In the genomic region with DNA sequence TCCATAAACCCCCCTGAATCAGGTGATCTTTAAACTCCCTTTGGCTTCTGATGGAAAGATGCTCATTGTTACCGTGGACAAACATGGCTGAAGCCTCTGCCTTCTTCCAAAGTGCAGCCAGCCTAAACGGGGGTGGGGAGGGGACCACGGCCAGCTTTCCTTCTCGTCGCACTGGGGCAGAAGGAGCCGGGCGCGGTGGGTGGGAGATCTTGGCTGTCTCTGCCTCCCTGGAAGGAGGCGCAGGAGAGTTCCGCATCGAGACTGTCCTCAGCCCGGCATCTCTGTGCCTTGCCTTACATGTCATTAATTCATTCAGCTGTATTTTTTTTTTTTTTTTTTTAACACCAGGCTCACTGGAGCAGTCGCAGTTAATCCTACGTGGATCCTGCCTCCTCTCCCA, we compare ENCODE assay signal across 19 cellular contexts.
DNase-seq lines count a peak whose midpoint lies in the region; ATAC-seq and TF ChIP-seq lines count a peak whose summit lies in the region.
"Had no signal": no experiment of that assay in that cellular context is flagged by ENCODE, and none has a peak within 500 bp of the region (broad histone marks: within the 10 kb centered on the region; RNA-seq: fewer than 3 reads in every experiment).

No MANE protein-coding gene starts in this region.

- no peak overlapping the region for H3K4me3 ChIP-seq in BLaER1 treated with 17β-estradiol and CSF1 and Interleukin-3, amounts not matched to agents 10 nM and 100 nM
- no peak overlapping the region for H3K4me3 ChIP-seq in CD8-positive, alpha-beta T cell (ENCODE audit: low read depth, low read length)
- H3K4me3 ChIP-seq: adrenal gland, breast epithelium, coronary artery, SJCRH30, upper lobe of left lung had no signal

- TF ChIP-seq CTCF in CD8-positive, alpha-beta T cell (IDR thresholded peaks at IDR 0.05), result no peak

- H3K9me3 Mint-ChIP-seq in CD8-positive, alpha-beta T cell, result no peaks in the 10 kb centered on the region
- no peaks in the 10 kb centered on the region for H3K9me3 Mint-ChIP-seq in activated T-helper 2 cell treated with anti-CD3 and anti-CD28 coated beads, Interferon-gamma antibody, Interleukin-2, Interleukin-4, amounts not matched to agents 10 μg/mL and 5 μg/mL and 100 μg/mL, durations not matched to agents 14 hours and 24 hours and 36 hours
- H3K9me3 Mint-ChIP-seq in naive thymus-derived CD8-positive, alpha-beta T cell, result no peaks in the 10 kb centered on the region
- H3K9me3 Mint-ChIP-seq: WTC11 had no signal

- H3K4me3 Mint-ChIP-seq in CD8-positive, alpha-beta T cell, result no peak overlapping the region
- no peak overlapping the region for H3K4me3 Mint-ChIP-seq in activated T-helper 2 cell treated with anti-CD3 and anti-CD28 coated beads, Interferon-gamma antibody, Interleukin-2, Interleukin-4, amounts not matched to agents 10 μg/mL and 5 μg/mL and 100 μg/mL, durations not matched to agents 14 hours and 24 hours and 36 hours (ENCODE audit: low read depth)
- peak overlapping the region in 4 of 10 donors; percentile 15 to 79 (median 47) for H3K4me3 Mint-ChIP-seq in naive thymus-derived CD8-positive, alpha-beta T cell
- H3K4me3 Mint-ChIP-seq: WTC11 had no signal

- no peak for DNase-seq in CD8-positive, alpha-beta T cell
- no peak for DNase-seq in activated T-helper 2 cell treated with anti-CD3 and anti-CD28 coated beads, Interferon-gamma antibody, Interleukin-2, Interleukin-4, amounts not matched to agents 10 μg/mL and 5 μg/mL and 100 μg/mL, durations not matched to agents 14 hours and 24 hours and 36 hours (ENCODE audit: low spot score)
- DNase-seq in naive thymus-derived CD8-positive, alpha-beta T cell, result peak in 1 of 10 donors; percentile 9
- no peak for DNase-seq in HPDE6-E6E7 (ENCODE audit: extremely low spot score)
- DNase-seq in HT-29 (ENCODE audit: low spot score), result no peak
- DNase-seq: adrenal gland, glutamatergic neuron, midbrain, NCI-H146, NCI-H69, PC-3, SJCRH30 had no signal

- ATAC-seq in CD8-positive, alpha-beta T cell, result peak; percentile 1
- ATAC-seq in naive thymus-derived CD8-positive, alpha-beta T cell, result no peak
- no peak for ATAC-seq in HG03469 (IDR thresholded peaks at IDR 0.05; ENCODE audit: unreplicated experiment)
- ATAC-seq: PC-3 had no signal

- no peak overlapping the region for H3K27ac ChIP-seq in BLaER1 treated with 17β-estradiol and CSF1 and Interleukin-3, amounts not matched to agents 10 nM and 100 nM
- peak overlapping the region; percentile 90 for H3K27ac ChIP-seq in CD8-positive, alpha-beta T cell (ENCODE audit: low read depth, low read length)
- H3K27ac ChIP-seq: SJCRH30 had no signal

- H3K4me1 Mint-ChIP-seq in CD8-positive, alpha-beta T cell (ENCODE audit: low read depth), result peaks cover 16% of the 10 kb centered on the region
- peaks cover 11% of the 10 kb centered on the region for H3K4me1 Mint-ChIP-seq in activated T-helper 2 cell treated with anti-CD3 and anti-CD28 coated beads, Interferon-gamma antibody, Interleukin-2, Interleukin-4, amounts not matched to agents 10 μg/mL and 5 μg/mL and 100 μg/mL, durations not matched to agents 14 hours and 24 hours and 36 hours (ENCODE audit: low read depth)
- H3K4me1 Mint-ChIP-seq in naive thymus-derived CD8-positive, alpha-beta T cell, result peaks cover 7 to 14% (median 11%) of the 10 kb centered on the region in 4 donors
- H3K4me1 Mint-ChIP-seq: WTC11 had no signal

- peaks cover 39% of the 10 kb centered on the region for H3K36me3 Mint-ChIP-seq in CD8-positive, alpha-beta T cell
- H3K36me3 Mint-ChIP-seq in activated T-helper 2 cell treated with anti-CD3 and anti-CD28 coated beads, Interferon-gamma antibody, Interleukin-2, Interleukin-4, amounts not matched to agents 10 μg/mL and 5 μg/mL and 100 μg/mL, durations not matched to agents 14 hours and 24 hours and 36 hours (ENCODE audit: low read depth), result peaks cover 13% of the 10 kb centered on the region
- H3K36me3 Mint-ChIP-seq in naive thymus-derived CD8-positive, alpha-beta T cell, result peaks cover 0 to 6% (median 2%) of the 10 kb centered on the region in 3 donors

- CTCF ChIA-PET in CD8-positive, alpha-beta T cell (lab: Charles Lee), result interaction anchor here (1.2 to 1.9 kb wide), 6 partner anchors 8 to 250 kb away, joined by 3 to 7 read pairs (median 4); no protein-coding TSS in a partner anchor

- peaks cover 93 to 100% (median 100%) of the 10 kb centered on the region in 11 experiments for H4K20me1 ChIP-seq in BLaER1 treated with 17β-estradiol and CSF1 and Interleukin-3, amounts not matched to agents 10 nM and 100 nM

- H3K4me2 ChIP-seq in BLaER1 treated with 17β-estradiol and CSF1 and Interleukin-3, amounts not matched to agents 10 nM and 100 nM, result peak overlapping the region; percentile 24 to 75 (median 52); a peak in 21 of 22 replicates

- H3K27me3 Mint-ChIP-seq in CD8-positive, alpha-beta T cell (ENCODE audit: low read depth), result no peaks in the 10 kb centered on the region
- H3K27me3 Mint-ChIP-seq in activated T-helper 2 cell treated with anti-CD3 and anti-CD28 coated beads, Interferon-gamma antibody, Interleukin-2, Interleukin-4, amounts not matched to agents 10 μg/mL and 5 μg/mL and 100 μg/mL, durations not matched to agents 14 hours and 24 hours and 36 hours (ENCODE audit: low read depth), result no peaks in the 10 kb centered on the region
- no peaks in the 10 kb centered on the region for H3K27me3 Mint-ChIP-seq in naive thymus-derived CD8-positive, alpha-beta T cell
- H3K27me3 Mint-ChIP-seq: progenitor cell of endocrine pancreas had no signal

- H3K9ac ChIP-seq in BLaER1 treated with 17β-estradiol and CSF1 and Interleukin-3, amounts not matched to agents 10 nM and 100 nM, result no peak overlapping the region

- H3K27me3 ChIP-seq in BLaER1 treated with 17β-estradiol and CSF1 and Interleukin-3, amounts not matched to agents 10 nM and 100 nM, result no peaks in the 10 kb centered on the region
- no peaks in the 10 kb centered on the region for H3K27me3 ChIP-seq in CD8-positive, alpha-beta T cell (ENCODE audit: insufficient read depth, low read length)
- H3K27me3 ChIP-seq: adrenal gland, breast epithelium, SJCRH30, upper lobe of left lung had no signal

- peaks cover 63 to 93% (median 79%) of the 10 kb centered on the region in 11 experiments for H3K36me3 ChIP-seq in BLaER1 treated with 17β-estradiol and CSF1 and Interleukin-3, amounts not matched to agents 10 nM and 100 nM
- no peaks in the 10 kb centered on the region for H3K36me3 ChIP-seq in CD8-positive, alpha-beta T cell (ENCODE audit: insufficient read depth, low read length)
- H3K36me3 ChIP-seq: adrenal gland, breast epithelium, SJCRH30 had no signal

- H3K27ac Mint-ChIP-seq in CD8-positive, alpha-beta T cell, result peak overlapping the region; percentile 97
- H3K27ac Mint-ChIP-seq in activated T-helper 2 cell treated with anti-CD3 and anti-CD28 coated beads, Interferon-gamma antibody, Interleukin-2, Interleukin-4, amounts not matched to agents 10 μg/mL and 5 μg/mL and 100 μg/mL, durations not matched to agents 14 hours and 24 hours and 36 hours, result peak overlapping the region; percentile 91
- peak overlapping the region in 6 of 10 donors; percentile 15 to 97 (median 96) for H3K27ac Mint-ChIP-seq in naive thymus-derived CD8-positive, alpha-beta T cell
- H3K27ac Mint-ChIP-seq: progenitor cell of endocrine pancreas, WTC11 had no signal

- no peaks in the 10 kb centered on the region for H3K9me3 ChIP-seq in BLaER1 treated with 17β-estradiol and CSF1 and Interleukin-3, amounts not matched to agents 10 nM and 100 nM (replicated peaks in 1 of 11)
- H3K9me3 ChIP-seq in CD8-positive, alpha-beta T cell (ENCODE audit: low read length), result no peaks in the 10 kb centered on the region
- H3K9me3 ChIP-seq: adrenal gland, breast epithelium, SJCRH30, upper lobe of left lung had no signal

- peaks cover 24 to 36% (median 29%) of the 10 kb centered on the region in 10 experiments for H3K4me1 ChIP-seq in BLaER1 treated with 17β-estradiol and CSF1 and Interleukin-3, amounts not matched to agents 10 nM and 100 nM
- H3K4me1 ChIP-seq in CD8-positive, alpha-beta T cell (ENCODE audit: insufficient read depth, low read length), result peaks cover 23% of the 10 kb centered on the region
- H3K4me1 ChIP-seq: SJCRH30 had no signal

- intact Hi-C loops in CD8-positive, alpha-beta T cell (cut with DNase I, micrococcal nuclease), result loop anchor here (1.0 to 5.0 kb wide), 5 partner anchors 16 to 304 kb away; a partner anchor contains a TSS
- intact Hi-C loops in activated T-helper 2 cell treated with anti-CD3 and anti-CD28 coated beads, Interferon-gamma antibody, Interleukin-2, Interleukin-4, amounts not matched to agents 10 μg/mL and 5 μg/mL and 100 μg/mL, durations not matched to agents 14 hours and 24 hours and 36 hours (cut with micrococcal nuclease), result loop anchor here (1.0 to 5.0 kb wide), 6 partner anchors 10 to 609 kb away; a partner anchor contains a TSS

- POLR2A ChIA-PET in CD8-positive, alpha-beta T cell (lab: Charles Lee), result interaction anchor here (0.7 to 2.1 kb wide), 4 partner anchors 17 to 171 kb away, joined by 3 to 6 read pairs (median 6); a partner anchor contains a TSS
- POLR2A ChIA-PET in naive thymus-derived CD8-positive, alpha-beta T cell (lab: Charles Lee), result interaction anchor here (0.7 to 1.2 kb wide), 3 partner anchors 162 to 301 kb away, joined by 3 to 5 read pairs (median 5); a partner anchor contains a TSS
